ENCODE assay signal across 20 cellular contexts in the genomic region with DNA sequence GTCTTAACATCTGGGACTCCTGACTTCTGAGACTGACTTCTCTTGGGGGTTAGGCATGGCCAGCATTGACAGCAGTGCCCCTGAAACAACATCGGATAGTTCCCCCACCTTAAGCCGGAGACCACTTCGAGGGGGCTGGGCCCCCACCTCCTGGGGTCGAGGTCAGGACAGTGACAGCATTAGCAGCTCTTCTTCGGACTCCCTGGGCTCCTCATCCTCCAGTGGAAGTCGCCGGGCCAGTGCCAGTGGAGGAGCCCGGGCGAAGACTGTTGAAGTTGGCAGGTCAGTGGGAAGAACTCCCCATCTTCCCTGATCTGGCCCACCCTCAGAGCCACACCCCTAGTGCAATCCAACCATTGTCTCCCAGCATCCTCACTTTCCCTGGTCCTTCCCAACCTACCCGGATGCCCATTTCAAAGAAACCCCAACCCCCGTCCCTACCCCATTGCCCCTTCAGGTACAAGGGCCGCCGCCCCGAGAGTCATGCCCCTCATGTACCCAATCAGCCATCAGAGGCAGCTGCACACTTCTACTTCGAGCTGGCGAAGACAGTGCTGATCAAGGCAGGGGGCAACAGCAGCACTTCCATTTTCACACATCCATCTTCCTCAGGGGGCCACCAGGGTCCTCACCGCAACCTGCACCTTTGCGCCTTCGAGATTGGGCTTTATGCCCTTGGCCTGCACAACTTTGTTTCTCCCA. TPM values are rescaled to one million over a fixed set of nuclear protein-coding genes. Genes with fewer than 3 reads are reported as not detected.
DNase-seq lines count a peak whose midpoint lies in the region; ATAC-seq and TF ChIP-seq lines count a peak whose summit lies in the region.
"Had no signal": no experiment of that assay in that cellular context is flagged by ENCODE, and none has a peak within 500 bp of the region (broad histone marks: within the 10 kb centered on the region; RNA-seq: fewer than 3 reads in every experiment).

No MANE protein-coding gene starts in this region.

- no peak for TF ChIP-seq CTCF in endothelial cell (IDR thresholded peaks at IDR 0.05; ENCODE audit: unreplicated experiment)
- TF ChIP-seq CTCF in osteoblast (IDR thresholded peaks at IDR 0.05; ENCODE audit: extremely low read depth, low read depth, low read length): no peak

- DNase-seq in Right ventricle myocardium superior (peak; percentile 14), cardiac septum (ENCODE audit: low spot score) (no peak), endothelial cell (ENCODE audit: low spot score) (no peak), osteoblast (ENCODE audit: insufficient read length, low spot score, missing footprints) (peak; percentile 41), cortex of kidney (lab: John Stamatoyannopoulos, UW) (no peak), HEK293T (ENCODE audit: extremely low spot score) (no peak)
- DNase-seq: ACHN; CD4-positive, CD25-positive, alpha-beta regulatory T cell; DND-41; GDM1; HCEC 1CT; KBM-7; NCI-H1048; NCI-H146; NCI-H226; NCI-H526 treated with DMSO at 0.1 percent for 48 hours; NK-92 treated with Interleukin-12 subunit alpha and Interleukin-12 subunit beta, amount 100 ng/mL, for 24 hours; OCI-M1; RPMI8226 had no signal

- no peaks in the 10 kb centered on the region for H3K27me3 ChIP-seq in osteoblast (ENCODE audit: insufficient read depth, low read length)

- no peaks in the 10 kb centered on the region for H3K4me1 ChIP-seq in osteoblast (ENCODE audit: insufficient read depth, low read length)

- no peak overlapping the region for H3K27ac ChIP-seq in osteoblast (ENCODE audit: low read depth, low read length)

- no peaks in the 10 kb centered on the region for H3K9me3 Mint-ChIP-seq in endothelial cell (ENCODE audit: unreplicated experiment)
- H3K9me3 Mint-ChIP-seq: CD4-positive, CD25-positive, alpha-beta regulatory T cell had no signal

- CTCF ChIA-PET in HEK293T (lab: Yijun Ruan, JAX): no interaction called here

- no peak overlapping the region for H3K4me2 ChIP-seq in osteoblast (ENCODE audit: insufficient read depth, low read length)

- H3K4me3 Mint-ChIP-seq in endothelial cell (ENCODE audit: unreplicated experiment): peak overlapping the region; percentile 71

- no peak overlapping the region for H3K4me3 ChIP-seq in osteoblast (ENCODE audit: insufficient read depth, low read length)

- H3K79me2 ChIP-seq in osteoblast (ENCODE audit: insufficient read depth, low read length): no peaks in the 10 kb centered on the region

- H3K4me1 Mint-ChIP-seq in endothelial cell (ENCODE audit: unreplicated experiment): no peaks in the 10 kb centered on the region

- peaks cover 9% of the 10 kb centered on the region for H4K20me1 ChIP-seq in osteoblast (ENCODE audit: insufficient read depth, low read length)

- no peak overlapping the region for H3K27ac Mint-ChIP-seq in endothelial cell (ENCODE audit: unreplicated experiment)

- intact Hi-C loops in Right ventricle myocardium superior (cut with DNase I): no loop called here
- intact Hi-C loops in cardiac septum (cut with DNase I): no loop called here

- H2AFZ ChIP-seq in osteoblast (ENCODE audit: low read length): no peak overlapping the region

- peaks cover 84% of the 10 kb centered on the region for H3K36me3 ChIP-seq in osteoblast (ENCODE audit: insufficient read depth, low read length)

- ATAC-seq in Right ventricle myocardium superior (ENCODE audit: poor library complexity) (no peak), HG03521 (IDR thresholded peaks at IDR 0.05; ENCODE audit: unreplicated experiment) (no peak)

- H3K27me3 Mint-ChIP-seq in endothelial cell (ENCODE audit: unreplicated experiment): peaks cover 19% of the 10 kb centered on the region
- H3K27me3 Mint-ChIP-seq: CD4-positive, CD25-positive, alpha-beta regulatory T cell had no signal

- POLR2A ChIA-PET in HEK293T (lab: Yijun Ruan, JAX): no interaction called here

- no peaks in the 10 kb centered on the region for H3K9me3 ChIP-seq in osteoblast (ENCODE audit: low read depth, low read length)

- H3K36me3 Mint-ChIP-seq in endothelial cell (ENCODE audit: low read depth, unreplicated experiment): peaks cover 55% of the 10 kb centered on the region

TF ChIP-seq in HEK293T, 16 proteins besides CTCF, POLR2A, EP300 and RAD21:
- TF ChIP-seq BHLHE40 (IDR thresholded peaks at IDR 0.05; ENCODE audit: borderline replicate concordance) (no peak), ELF4 (IDR thresholded peaks at IDR 0.05) (no peak), LEF1 (IDR thresholded peaks at IDR 0.05; ENCODE audit: borderline replicate concordance) (no peak), TARDBP (IDR thresholded peaks at IDR 0.05) (no peak), FOXM1 (IDR thresholded peaks at IDR 0.05; ENCODE audit: borderline replicate concordance) (no peak), SP1 (IDR thresholded peaks at IDR 0.05) (no peak), HDGF (IDR thresholded peaks at IDR 0.05; ENCODE audit: borderline replicate concordance) (no peak), CTBP1 (IDR thresholded peaks at IDR 0.05; ENCODE audit: borderline replicate concordance) (no peak), FOXA1 (IDR thresholded peaks at IDR 0.05) (no peak), ZNF384 (IDR thresholded peaks at IDR 0.05) (no peak), NFRKB (IDR thresholded peaks at IDR 0.05) (no peak), ARNT (IDR thresholded peaks at IDR 0.05) (no peak), FOXK2 (IDR thresholded peaks at IDR 0.05) (no peak)
- TF ChIP-seq, protein P1, sequence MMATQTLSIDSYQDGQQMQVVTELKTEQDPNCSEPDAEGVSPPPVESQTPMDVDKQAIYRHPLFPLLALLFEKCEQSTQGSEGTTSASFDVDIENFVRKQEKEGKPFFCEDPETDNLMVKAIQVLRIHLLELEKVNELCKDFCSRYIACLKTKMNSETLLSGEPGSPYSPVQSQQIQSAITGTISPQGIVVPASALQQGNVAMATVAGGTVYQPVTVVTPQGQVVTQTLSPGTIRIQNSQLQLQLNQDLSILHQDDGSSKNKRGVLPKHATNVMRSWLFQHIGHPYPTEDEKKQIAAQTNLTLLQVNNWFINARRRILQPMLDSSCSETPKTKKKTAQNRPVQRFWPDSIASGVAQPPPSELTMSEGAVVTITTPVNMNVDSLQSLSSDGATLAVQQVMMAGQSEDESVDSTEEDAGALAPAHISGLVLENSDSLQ (IDR thresholded peaks at IDR 0.05): no peak

RNA-seq across cellular contexts. Expression of a gene that starts 12.1 kb away (rescaled TPM):
- total RNA-seq in Right ventricle myocardium superior: 40.3 TPM
- total RNA-seq in cardiac septum: 57.1 TPM
- 176 TPM for total RNA-seq in endothelial cell (ENCODE audit: unreplicated experiment)
- 63.1 and 76.7 TPM in 2 replicates for total RNA-seq in osteoblast

RNA-seq across cellular contexts. Expression of a gene that starts 13.9 kb away (rescaled TPM):
- total RNA-seq in Right ventricle myocardium superior (10.4 TPM), cardiac septum (16.0 TPM), endothelial cell (ENCODE audit: unreplicated experiment) (32.8 TPM), osteoblast (30.4 and 35.8 TPM in 2 replicates)

RNA-seq across cellular contexts. Expression of a gene that starts 15.6 kb away (rescaled TPM):
- total RNA-seq in Right ventricle myocardium superior (28.0 TPM), cardiac septum (19.5 TPM), endothelial cell (ENCODE audit: unreplicated experiment) (22.5 TPM), osteoblast (11.2 and 12.7 TPM in 2 replicates)

RNA-seq across cellular contexts. Expression of a gene that starts 53.3 kb away (rescaled TPM):
- total RNA-seq in Right ventricle myocardium superior (42.3 TPM), cardiac septum (55.1 TPM), endothelial cell (ENCODE audit: unreplicated experiment) (102 TPM), osteoblast (28.3 and 28.6 TPM in 2 replicates)

Comparison
In these comparisons a context has a peak if more than half of its experiments do, and no peak if none do; other contexts are left out.
1. DNase-seq: peak in Right ventricle myocardium superior (single experiment) and osteoblast (single experiment); none in cardiac septum (single experiment), endothelial cell (single experiment), cortex of kidney (single experiment) and HEK293T (single experiment).